ENCODE assay signal across 12 cellular contexts in genomic region chr3:71005797-71006321, GRCh38.
DNase-seq lines count a peak whose midpoint lies in the region; ATAC-seq and TF ChIP-seq lines count a peak whose summit lies in the region.
"Had no signal": no experiment of that assay in that cellular context is flagged by ENCODE, and none has a peak within 500 bp of the region (broad histone marks: within the 10 kb centered on the region; RNA-seq: fewer than 3 reads in every experiment).

No MANE protein-coding gene starts in this region.

- H3K27ac ChIP-seq in gastroesophageal sphincter, result peak overlapping the region; percentile 73 to 85 (median 78)

- peaks cover 59% of the 10 kb centered on the region for H3K36me3 Mint-ChIP-seq in stimulated activated naive CD8-positive, alpha-beta T cell treated with anti-CD3 and anti-CD28 coated beads, Interleukin-15, Interleukin-2, amounts not matched to agents 100 ng/mL and 50 ng/mL, for 24 hours (ENCODE audit: low read depth)
- no peaks in the 10 kb centered on the region for H3K36me3 Mint-ChIP-seq in nephron (ENCODE audit: low read depth)

- no peaks in the 10 kb centered on the region for H3K9me3 Mint-ChIP-seq in stimulated activated naive CD8-positive, alpha-beta T cell treated with anti-CD3 and anti-CD28 coated beads, Interleukin-15, Interleukin-2, amounts not matched to agents 100 ng/mL and 50 ng/mL, for 24 hours
- H3K9me3 Mint-ChIP-seq in stimulated activated naive CD8-positive, alpha-beta T cell treated with anti-CD3 and anti-CD28 coated beads, Interleukin-15, amount 100 ng/mL, for 72 hours, result no peaks in the 10 kb centered on the region
- no peaks in the 10 kb centered on the region for H3K9me3 Mint-ChIP-seq in nephron

- H3K4me3 ChIP-seq in gastroesophageal sphincter, result peak overlapping the region; percentile 7 to 22

- no peak for TF ChIP-seq POLR2A in gastroesophageal sphincter (IDR thresholded peaks at IDR 0.05)

- TF ChIP-seq CTCF in gastroesophageal sphincter (IDR thresholded peaks at IDR 0.05) (peak in 1 of 4 experiments; percentile 8), nephron (IDR thresholded peaks at IDR 0.05; ENCODE audit: unreplicated experiment in 3 of 3) (no peak)

- TF ChIP-seq EP300 in gastroesophageal sphincter (IDR thresholded peaks at IDR 0.05), result no peak

- DNase-seq in stimulated activated naive CD8-positive, alpha-beta T cell treated with anti-CD3 and anti-CD28 coated beads, Interleukin-15, amount 100 ng/mL, for 72 hours, result no peak
- DNase-seq in NCI-H2081 treated with DMSO at 0.1 percent for 48 hours (lab: John Stamatoyannopoulos, UW) (no peak), T-helper 1 cell (no peak)
- DNase-seq in stimulated activated CD4-positive, alpha-beta T cell treated with anti-CD3 and anti-CD28 coated beads, Interleukin-12 subunit alpha, Interleukin-12 subunit beta, amount 100 ng/mL, for 4 hours, result no peak
- DNase-seq: activated CD8-positive, alpha-beta memory T cell treated with anti-CD3 and anti-CD28 coated beads, Interleukin-2, amount 10 ng/mL, durations not matched to agents 7 days and 5 days; anterior cingulate cortex; NCI-H1436 treated with DMSO at 0.1 percent for 48 hours; NCI-H526 had no signal

- H3K27me3 ChIP-seq in gastroesophageal sphincter, result no peaks in the 10 kb centered on the region

- H3K4me1 ChIP-seq in gastroesophageal sphincter, result peaks cover 34 to 100% (median 54%) of the 10 kb centered on the region in 3 donors

- H3K4me3 Mint-ChIP-seq in stimulated activated naive CD8-positive, alpha-beta T cell treated with anti-CD3 and anti-CD28 coated beads, Interleukin-15, Interleukin-2, amounts not matched to agents 100 ng/mL and 50 ng/mL, for 24 hours, result no peak overlapping the region
- H3K4me3 Mint-ChIP-seq in stimulated activated naive CD8-positive, alpha-beta T cell treated with anti-CD3 and anti-CD28 coated beads, Interleukin-15, amount 100 ng/mL, for 72 hours, result no peak overlapping the region
- H3K4me3 Mint-ChIP-seq in nephron, result peak overlapping the region; percentile 10 to 63 (median 31)
- H3K4me3 Mint-ChIP-seq: activated CD8-positive, alpha-beta memory T cell treated with anti-CD3 and anti-CD28 coated beads, Interleukin-2, amount 10 ng/mL, durations not matched to agents 7 days and 5 days had no signal

- peak overlapping the region; percentile 88 for H3K27ac Mint-ChIP-seq in stimulated activated naive CD8-positive, alpha-beta T cell treated with anti-CD3 and anti-CD28 coated beads, Interleukin-15, Interleukin-2, amounts not matched to agents 100 ng/mL and 50 ng/mL, for 24 hours
- no peak overlapping the region for H3K27ac Mint-ChIP-seq in stimulated activated naive CD8-positive, alpha-beta T cell treated with anti-CD3 and anti-CD28 coated beads, Interleukin-15, amount 100 ng/mL, for 72 hours
- H3K27ac Mint-ChIP-seq in nephron, result peak overlapping the region; percentile 59 to 77 (median 71)
- H3K27ac Mint-ChIP-seq: activated CD8-positive, alpha-beta memory T cell treated with anti-CD3 and anti-CD28 coated beads, Interleukin-2, amount 10 ng/mL, durations not matched to agents 7 days and 5 days had no signal

- peaks cover 89% of the 10 kb centered on the region for H3K4me1 Mint-ChIP-seq in stimulated activated naive CD8-positive, alpha-beta T cell treated with anti-CD3 and anti-CD28 coated beads, Interleukin-15, Interleukin-2, amounts not matched to agents 100 ng/mL and 50 ng/mL, for 24 hours (ENCODE audit: low read depth)
- peaks cover 76% of the 10 kb centered on the region for H3K4me1 Mint-ChIP-seq in stimulated activated naive CD8-positive, alpha-beta T cell treated with anti-CD3 and anti-CD28 coated beads, Interleukin-15, amount 100 ng/mL, for 72 hours
- H3K4me1 Mint-ChIP-seq in nephron, result peaks cover 45% of the 10 kb centered on the region

- ATAC-seq in stimulated activated naive CD8-positive, alpha-beta T cell treated with anti-CD3 and anti-CD28 coated beads, Interleukin-15, amount 100 ng/mL, for 72 hours, result no peak
- ATAC-seq in gastroesophageal sphincter (peak; percentile 27), GM19035 (IDR thresholded peaks at IDR 0.05; ENCODE audit: unreplicated experiment) (no peak)
- ATAC-seq: activated CD8-positive, alpha-beta memory T cell treated with anti-CD3 and anti-CD28 coated beads, Interleukin-2, amount 10 ng/mL, durations not matched to agents 7 days and 5 days had no signal

- 8 to 15% methylated on average over 8 of the region's 8 CpGs for WGBS in gastroesophageal sphincter (ENCODE audit: low coverage in 1 of 2), 2 donors

- H3K36me3 ChIP-seq in gastroesophageal sphincter, result peaks cover 0 to 3% of the 10 kb centered on the region in 2 donors

- H3K27me3 Mint-ChIP-seq in stimulated activated naive CD8-positive, alpha-beta T cell treated with anti-CD3 and anti-CD28 coated beads, Interleukin-15, Interleukin-2, amounts not matched to agents 100 ng/mL and 50 ng/mL, for 24 hours, result no peaks in the 10 kb centered on the region
- no peaks in the 10 kb centered on the region for H3K27me3 Mint-ChIP-seq in stimulated activated naive CD8-positive, alpha-beta T cell treated with anti-CD3 and anti-CD28 coated beads, Interleukin-15, amount 100 ng/mL, for 72 hours
- no peaks in the 10 kb centered on the region for H3K27me3 Mint-ChIP-seq in nephron (ENCODE audit: low read depth)
- H3K27me3 Mint-ChIP-seq: activated CD8-positive, alpha-beta memory T cell treated with anti-CD3 and anti-CD28 coated beads, Interleukin-2, amount 10 ng/mL, durations not matched to agents 7 days and 5 days had no signal

- no peaks in the 10 kb centered on the region for H3K9me3 ChIP-seq in gastroesophageal sphincter

Comparison
In these comparisons a context has a peak if more than half of its experiments do, and no peak if none do; other contexts are left out.
1. H3K27ac Mint-ChIP-seq: peak in stimulated activated naive CD8-positive, alpha-beta T cell treated with anti-CD3 and anti-CD28 coated beads, Interleukin-15, Interleukin-2, amounts not matched to agents 100 ng/mL and 50 ng/mL, for 24 hours (single experiment) and nephron (3 of 3); none in stimulated activated naive CD8-positive, alpha-beta T cell treated with anti-CD3 and anti-CD28 coated beads, Interleukin-15, amount 100 ng/mL, for 72 hours (0 of 2).
2. H3K4me3 Mint-ChIP-seq: peak in nephron (3 of 3); none in stimulated activated naive CD8-positive, alpha-beta T cell treated with anti-CD3 and anti-CD28 coated beads, Interleukin-15, Interleukin-2, amounts not matched to agents 100 ng/mL and 50 ng/mL, for 24 hours (single experiment) and stimulated activated naive CD8-positive, alpha-beta T cell treated with anti-CD3 and anti-CD28 coated beads, Interleukin-15, amount 100 ng/mL, for 72 hours (0 of 2).